9 cellular contexts compared by ENCODE assay signal in genomic region chr6:42402184-42402583, GRCh38. TPM values are rescaled to one million over a fixed set of nuclear protein-coding genes. Genes with fewer than 3 reads are reported as not detected.
DNase-seq lines count a peak whose midpoint lies in the region; ATAC-seq and TF ChIP-seq lines count a peak whose summit lies in the region.
"Had no signal": no experiment of that assay in that cellular context is flagged by ENCODE, and none has a peak within 500 bp of the region (broad histone marks: within the 10 kb centered on the region; RNA-seq: fewer than 3 reads in every experiment).

No MANE protein-coding gene starts in this region.

- no TSS peak for BruUV-seq in A673 (replicated peaks; lab: Mats Ljungman, UMichigan)

- H3K27me3 Mint-ChIP-seq in activated CD8-positive, alpha-beta T cell treated with anti-CD3 and anti-CD28 coated beads for 36 hours = no peaks in the 10 kb centered on the region

- POLR2A ChIA-PET in activated CD8-positive, alpha-beta T cell treated with anti-CD3 and anti-CD28 coated beads for 36 hours (lab: Charles Lee) = interaction anchor here (0.8 to 6.6 kb wide), 10 partner anchors 9 to 62 kb away, joined by 3 to 77 read pairs (median 4); no protein-coding TSS in a partner anchor
- POLR2A ChIA-PET in A673 (lab: Charles Lee; ENCODE audit: low non-redundant PET) = interaction anchor here (0.5 kb wide), 1 partner anchor 15 kb away, joined by 4 read pairs; no protein-coding TSS in a partner anchor

- CTCF ChIA-PET in activated CD8-positive, alpha-beta T cell treated with anti-CD3 and anti-CD28 coated beads for 36 hours (lab: Charles Lee) = interaction anchor here (0.8 to 3.6 kb wide), 9 partner anchors 12 to 146 kb away, joined by 3 to 15 read pairs (median 3); partner anchors contain the start of gene TRERF1
- CTCF ChIA-PET in A673 (lab: Charles Lee) = no interaction called here

- H3K36me3 Mint-ChIP-seq in activated CD8-positive, alpha-beta T cell treated with anti-CD3 and anti-CD28 coated beads for 36 hours (ENCODE audit: low read depth) = no peaks in the 10 kb centered on the region

- H3K27ac ChIP-seq in sigmoid colon = no peak overlapping the region
- no peak overlapping the region for H3K27ac ChIP-seq in substantia nigra (ENCODE audit: low read depth, low read length, poor library complexity, severe bottlenecking)
- no peak overlapping the region for H3K27ac ChIP-seq in A673 (ENCODE audit: low read depth, low read length, poor library complexity, severe bottlenecking)
- H3K27ac ChIP-seq: thoracic aorta had no signal

- H3K27ac Mint-ChIP-seq in activated CD8-positive, alpha-beta T cell treated with anti-CD3 and anti-CD28 coated beads for 36 hours = peak overlapping the region; percentile 56

- H3K4me3 ChIP-seq in sigmoid colon = no peak overlapping the region
- no peak overlapping the region for H3K4me3 ChIP-seq in A673 (ENCODE audit: low read depth, low read length, poor library complexity, severe bottlenecking)
- H3K4me3 ChIP-seq: thoracic aorta had no signal

- intact Hi-C loops in activated CD8-positive, alpha-beta T cell treated with anti-CD3 and anti-CD28 coated beads for 36 hours (cut with micrococcal nuclease) = no loop called here
- intact Hi-C loops in sigmoid colon (cut with DNase I) (no loop called here), A673 (cut with micrococcal nuclease; ENCODE audit: unreplicated experiment) (no loop called here)

- H3K4me1 Mint-ChIP-seq in activated CD8-positive, alpha-beta T cell treated with anti-CD3 and anti-CD28 coated beads for 36 hours (ENCODE audit: low read depth) = peaks cover 69% of the 10 kb centered on the region

- H3K4me3 Mint-ChIP-seq in activated CD8-positive, alpha-beta T cell treated with anti-CD3 and anti-CD28 coated beads for 36 hours = no peak overlapping the region

- H3K4me1 ChIP-seq in sigmoid colon (peaks cover 0 to 11% (median 5%) of the 10 kb centered on the region in 4 donors), A673 (ENCODE audit: insufficient read depth, low read length, poor library complexity, severe bottlenecking) (no peaks in the 10 kb centered on the region)

- ATAC-seq in GM18873 (IDR thresholded peaks at IDR 0.05; ENCODE audit: low FRiP score, unreplicated experiment) (peak; percentile 82), HG03095 (IDR thresholded peaks at IDR 0.05; ENCODE audit: unreplicated experiment) (peak; percentile 77), left lobe of liver (no peak), GM21423 (IDR thresholded peaks at IDR 0.05; ENCODE audit: unreplicated experiment) (no peak)
- ATAC-seq in activated CD8-positive, alpha-beta T cell treated with anti-CD3 and anti-CD28 coated beads for 36 hours = peak; percentile 85

- WGBS in sigmoid colon, 2 donors = 65 to 73% methylated on average over 5 of the region's 5 CpGs

- no peak for TF ChIP-seq EP300 in sigmoid colon (IDR thresholded peaks at IDR 0.05)

- DNase-seq in activated CD8-positive, alpha-beta T cell treated with anti-CD3 and anti-CD28 coated beads for 36 hours = peak; percentile 84
- DNase-seq in left lobe of liver (ENCODE audit: low spot score) (peak; percentile 23), sigmoid colon (no peak), substantia nigra (lab: John Stamatoyannopoulos, UW) (no peak), A673 (ENCODE audit: low spot score) (no peak)

- no peaks in the 10 kb centered on the region for H3K9me3 Mint-ChIP-seq in activated CD8-positive, alpha-beta T cell treated with anti-CD3 and anti-CD28 coated beads for 36 hours

- H3K9me3 ChIP-seq in sigmoid colon (no peaks in the 10 kb centered on the region), A673 (ENCODE audit: low read depth, low read length, poor library complexity, severe bottlenecking) (no peaks in the 10 kb centered on the region)
- H3K9me3 ChIP-seq: thoracic aorta had no signal

- H3K27me3 ChIP-seq in sigmoid colon (no peaks in the 10 kb centered on the region), A673 (replicated peaks; ENCODE audit: insufficient read depth, low read depth, low read length, poor library complexity) (no peaks in the 10 kb centered on the region)

- no peak for TF ChIP-seq CTCF in activated CD8-positive, alpha-beta T cell treated with anti-CD3 and anti-CD28 coated beads for 36 hours (IDR thresholded peaks at IDR 0.05)
- TF ChIP-seq CTCF in sigmoid colon (IDR thresholded peaks at IDR 0.05) (no peak), A673 (conservative IDR thresholded peaks at IDR 0.05; ENCODE audit: low read depth, low read length) (no peak)

- no peak for TF ChIP-seq POLR2A in sigmoid colon (IDR thresholded peaks at IDR 0.05)

- H3K36me3 ChIP-seq in sigmoid colon = no peaks in the 10 kb centered on the region
- H3K36me3 ChIP-seq in A673 (ENCODE audit: insufficient read depth, low read length, poor library complexity, severe bottlenecking) = no peaks in the 10 kb centered on the region
- H3K36me3 ChIP-seq: thoracic aorta had no signal

RNA-seq across cellular contexts. Expression of gene TRERF1, which starts 49.5 kb away (rescaled TPM):
- 1 to 10 TPM; 6.5 to 6.9 TPM for total RNA-seq in activated CD8-positive, alpha-beta T cell treated with anti-CD3 and anti-CD28 coated beads for 36 hours
- total RNA-seq in left lobe of liver = 0.58 TPM
- 10 to 100 TPM in 1 of 4 donors, 1 to 10 TPM in 3; 4.6 to 10.5 (median 5.9) TPM for total RNA-seq in sigmoid colon
- polyA plus RNA-seq in sigmoid colon = 1 to 10 TPM in 2 of 3 donors, under 1 TPM in 1; 0.46 to 4.0 (median 1.2) TPM
- 9.5 and 10.8 TPM in 2 replicates for total RNA-seq in A673 (2021)

Comparison
In these comparisons a context has a peak if more than half of its experiments do, and no peak if none do; other contexts are left out.
1. ATAC-seq: peak in GM18873 (single experiment), HG03095 (single experiment) and activated CD8-positive, alpha-beta T cell treated with anti-CD3 and anti-CD28 coated beads for 36 hours (single experiment); none in left lobe of liver (single experiment) and GM21423 (single experiment).
2. DNase-seq: peak in activated CD8-positive, alpha-beta T cell treated with anti-CD3 and anti-CD28 coated beads for 36 hours (single experiment) and left lobe of liver (single experiment); none in sigmoid colon (single experiment), substantia nigra (0 of 49) and A673 (single experiment).